Comparison of ENCODE assay signal across 9 cellular contexts in genomic region chr10:18689498-18689897, GRCh38. TPM values are rescaled to one million over a fixed set of nuclear protein-coding genes. Genes with fewer than 3 reads are reported as not detected.
DNase-seq lines count a peak whose midpoint lies in the region; ATAC-seq and TF ChIP-seq lines count a peak whose summit lies in the region.
"Had no signal": no experiment of that assay in that cellular context is flagged by ENCODE, and none has a peak within 500 bp of the region (broad histone marks: within the 10 kb centered on the region; RNA-seq: fewer than 3 reads in every experiment).

No MANE protein-coding gene starts in this region.

- H3K9me2 ChIP-seq in hepatocyte (replicated peaks; ENCODE audit: insufficient read depth) = no peaks in the 10 kb centered on the region

- TF ChIP-seq RAD21 in Ishikawa (IDR thresholded peaks at IDR 0.05; ENCODE audit: low read depth) = peak; percentile 57

- H3K27me3 ChIP-seq in BJ (ENCODE audit: control insufficient read depth, insufficient read depth, low read length) = no peaks in the 10 kb centered on the region
- no peaks in the 10 kb centered on the region for H3K27me3 ChIP-seq in hepatocyte

- H3K4me3 ChIP-seq in BJ (ENCODE audit: low read depth, low read length) = no peak overlapping the region
- no peak overlapping the region for H3K4me3 ChIP-seq in hepatocyte

- peak; percentile 36 for TF ChIP-seq CTCF in BJ (IDR thresholded peaks at IDR 0.05; ENCODE audit: insufficient read depth, low read depth, low read length)
- peak; percentile 85 for TF ChIP-seq CTCF in hepatocyte (IDR thresholded peaks at IDR 0.05; ENCODE audit: poor library complexity)

- H3K4me1 ChIP-seq in hepatocyte (ENCODE audit: insufficient read depth) = no peaks in the 10 kb centered on the region

- H3K36me3 ChIP-seq in BJ (ENCODE audit: control insufficient read depth, insufficient read depth, low read length) (no peaks in the 10 kb centered on the region), hepatocyte (replicated peaks; ENCODE audit: insufficient read depth, low read depth) (no peaks in the 10 kb centered on the region)

- POLR2A ChIA-PET in BJ (lab: Charles Lee) = no interaction called here

- H3K27ac ChIP-seq in hepatocyte = no peak overlapping the region

- ATAC-seq in HG03571 (IDR thresholded peaks at IDR 0.05; ENCODE audit: unreplicated experiment) = no peak
- no peak for ATAC-seq in GM21529 (IDR thresholded peaks at IDR 0.05; ENCODE audit: unreplicated experiment)

- no peak overlapping the region for H3K4me2 ChIP-seq in hepatocyte

- no peak for TF ChIP-seq EP300 in Ishikawa (IDR thresholded peaks at IDR 0.05; ENCODE audit: borderline replicate concordance)

- 22% methylated on average over 3 of the region's 3 CpGs for WGBS in hepatocyte (ENCODE audit: low lambda C conversion rate, missing lambda C conversion rate)

- CTCF ChIA-PET in BJ (lab: Yijun Ruan, JAX) = interaction anchor here (0.6 to 1.4 kb wide), 6 partner anchors 16 to 1103 kb away, joined by 3 to 5 read pairs (median 3); no protein-coding TSS in a partner anchor

- DNase-seq in BJ (ENCODE audit: low read depth) = no peak
- peak; percentile 52 for DNase-seq in SW480 (ENCODE audit: low spot score)
- DNase-seq in hepatocyte (ENCODE audit: low spot score) = peak; percentile 43
- DNase-seq in GF-D8 (lab: John Stamatoyannopoulos, UW) = no peak
- DNase-seq in NCI-H128 (lab: John Stamatoyannopoulos, UW; ENCODE audit: unreplicated experiment) = no peak
- DNase-seq: stimulated activated CD4-positive, alpha-beta T cell treated with anti-CD3 and anti-CD28 coated beads, Interleukin-4, amount 100 ng/mL, for 1 hour had no signal

- H3K79me2 ChIP-seq in hepatocyte = no peaks in the 10 kb centered on the region

- no peaks in the 10 kb centered on the region for H3K9me3 ChIP-seq in hepatocyte (ENCODE audit: low read depth)

- no peak overlapping the region for H2AFZ ChIP-seq in hepatocyte

- H4K20me1 ChIP-seq in hepatocyte (ENCODE audit: insufficient read depth, poor library complexity, severe bottlenecking) = no peaks in the 10 kb centered on the region

TF ChIP-seq in Ishikawa, 13 proteins besides CTCF, POLR2A, EP300 and RAD21:
- TF ChIP-seq TEAD4 (IDR thresholded peaks at IDR 0.05) (no peak), USF1 (IDR thresholded peaks at IDR 0.05) (no peak), REST (IDR thresholded peaks at IDR 0.05; ENCODE audit: low read depth) (no peak), FOXM1 (IDR thresholded peaks at IDR 0.05; ENCODE audit: borderline replicate concordance, low read depth) (no peak)

RNA-seq across cellular contexts. Expression of gene ARL5B, which starts 30.3 kb away (rescaled TPM):
- 2.7 and 7.2 TPM in 2 replicates for polyA plus RNA-seq in BJ (2011; rRNA removed)
- 3.4 and 4.0 TPM in 2 replicates for polyA minus RNA-seq in BJ (2011; rRNA and poly(A)+ RNA removed)
- 90.5 and 95.2 TPM in 2 replicates for total RNA-seq in hepatocyte
- polyA plus RNA-seq in hepatocyte = 20.5 and 21.5 TPM in 2 replicates

RNA-seq across cellular contexts. Expression of gene NSUN6, which starts 38.1 kb away (rescaled TPM):
- polyA plus RNA-seq in BJ (2011; rRNA removed) (2.7 and 5.0 TPM in 2 replicates), hepatocyte (12.2 and 12.3 TPM in 2 replicates)
- 3.7 and 4.7 TPM in 2 replicates for polyA minus RNA-seq in BJ (2011; rRNA and poly(A)+ RNA removed)
- total RNA-seq in hepatocyte = 14.6 and 18.9 TPM in 2 replicates

Comparison
In these comparisons a context has a peak if more than half of its experiments do, and no peak if none do; other contexts are left out.
1. DNase-seq: peak in SW480 (single experiment) and hepatocyte (single experiment); none in BJ (single experiment), GF-D8 (single experiment) and NCI-H128 (single experiment).